1 cellular context compared by ENCODE assay signal in genomic region chr15:84598993-84599392, GRCh38.
TF ChIP-seq lines count a peak whose summit lies in the region.

No MANE protein-coding gene starts in this region.

TF ChIP-seq in HepG2, 621 proteins besides CTCF, POLR2A, EP300 and RAD21 (continues in another document):
- TF ChIP-seq HMGXB3 (CRISPR knock-in tag; IDR thresholded peaks at IDR 0.05; ENCODE audit: borderline replicate concordance) (no peak), ZNF567 (CRISPR knock-in tag; IDR thresholded peaks at IDR 0.05; ENCODE audit: borderline replicate concordance) (no peak), MIXL1 (CRISPR knock-in tag; IDR thresholded peaks at IDR 0.05) (peak; percentile 69; the same call in 1 of the 2 replicates), ZNF513 (CRISPR knock-in tag; conservative IDR thresholded peaks at IDR 0.05) (no peak), KLF6 (CRISPR knock-in tag; IDR thresholded peaks at IDR 0.05) (no peak), ZSCAN12 (CRISPR knock-in tag; IDR thresholded peaks at IDR 0.05) (no peak), SMC3 (IDR thresholded peaks at IDR 0.05; ENCODE audit: low read length) (peak; percentile 91), ZBTB8A (CRISPR knock-in tag; IDR thresholded peaks at IDR 0.05; ENCODE audit: borderline replicate concordance, low read depth) (no peak), ARNT (IDR thresholded peaks at IDR 0.05) (no peak), CHCHD3 (CRISPR knock-in tag; IDR thresholded peaks at IDR 0.05) (no peak), ZNF234 (CRISPR knock-in tag; conservative IDR thresholded peaks at IDR 0.05) (no peak), TCF7L2 (IDR thresholded peaks at IDR 0.05; ENCODE audit: low read depth, low read length) (no peak), MAFG (CRISPR knock-in tag; IDR thresholded peaks at IDR 0.05) (no peak), ELF3 (CRISPR knock-in tag; IDR thresholded peaks at IDR 0.05) (peak; percentile 41; the same call in 1 of the 2 replicates), TBX2 (CRISPR knock-in tag; IDR thresholded peaks at IDR 0.05; ENCODE audit: borderline replicate concordance) (no peak), ZNF30 (CRISPR knock-in tag; IDR thresholded peaks at IDR 0.05) (no peak), ZBTB46 (CRISPR knock-in tag; IDR thresholded peaks at IDR 0.05; ENCODE audit: borderline replicate concordance) (no peak), THRA (CRISPR knock-in tag; IDR thresholded peaks at IDR 0.05; ENCODE audit: borderline replicate concordance) (no peak), ZSCAN25 (CRISPR knock-in tag; IDR thresholded peaks at IDR 0.05) (no peak), MXD3 (CRISPR knock-in tag; IDR thresholded peaks at IDR 0.05) (no peak), ZNF703 (CRISPR knock-in tag; IDR thresholded peaks at IDR 0.05; ENCODE audit: borderline replicate concordance) (no peak), ZBTB25 (CRISPR knock-in tag; IDR thresholded peaks at IDR 0.05) (no peak), ZNF282 (IDR thresholded peaks at IDR 0.05; ENCODE audit: partially characterized antibody) (no peak), ZNF687 (CRISPR knock-in tag; IDR thresholded peaks at IDR 0.05) (no peak), IKZF4 (CRISPR knock-in tag; IDR thresholded peaks at IDR 0.05; ENCODE audit: borderline replicate concordance, low read depth, not compliant biosample characterization) (no peak), ZNF180 (CRISPR knock-in tag; IDR thresholded peaks at IDR 0.05; ENCODE audit: borderline replicate concordance, low read depth) (no peak), TEAD3 (CRISPR knock-in tag; optimal IDR thresholded peaks at IDR 0.05; ENCODE audit: borderline replicate concordance) (peak; percentile 21), ZNF253 (CRISPR knock-in tag; IDR thresholded peaks at IDR 0.05; ENCODE audit: borderline replicate concordance) (no peak), PRDM15 (CRISPR knock-in tag; IDR thresholded peaks at IDR 0.05) (no peak), ZNF33A (CRISPR knock-in tag; IDR thresholded peaks at IDR 0.05; ENCODE audit: borderline replicate concordance) (no peak), ZSCAN30 (CRISPR knock-in tag; IDR thresholded peaks at IDR 0.05) (no peak), GABPA (IDR thresholded peaks at IDR 0.05; ENCODE audit: low read depth, low read length) (no peak), GABPA (CRISPR knock-in tag; IDR thresholded peaks at IDR 0.05; ENCODE audit: low read depth) (no peak), THAP11 (CRISPR knock-in tag; IDR thresholded peaks at IDR 0.05) (peak; percentile 50; the same call in 1 of the 2 replicates), ETV5 (CRISPR knock-in tag; IDR thresholded peaks at IDR 0.05; ENCODE audit: borderline replicate concordance) (no peak), STAT6 (CRISPR knock-in tag; IDR thresholded peaks at IDR 0.05; ENCODE audit: borderline replicate concordance) (no peak), XRCC5 (optimal IDR thresholded peaks at IDR 0.05; ENCODE audit: low read length) (peak; percentile 54), MLX (CRISPR knock-in tag; IDR thresholded peaks at IDR 0.05) (no peak)
